9 cellular contexts compared by ENCODE assay signal in the genomic region with DNA sequence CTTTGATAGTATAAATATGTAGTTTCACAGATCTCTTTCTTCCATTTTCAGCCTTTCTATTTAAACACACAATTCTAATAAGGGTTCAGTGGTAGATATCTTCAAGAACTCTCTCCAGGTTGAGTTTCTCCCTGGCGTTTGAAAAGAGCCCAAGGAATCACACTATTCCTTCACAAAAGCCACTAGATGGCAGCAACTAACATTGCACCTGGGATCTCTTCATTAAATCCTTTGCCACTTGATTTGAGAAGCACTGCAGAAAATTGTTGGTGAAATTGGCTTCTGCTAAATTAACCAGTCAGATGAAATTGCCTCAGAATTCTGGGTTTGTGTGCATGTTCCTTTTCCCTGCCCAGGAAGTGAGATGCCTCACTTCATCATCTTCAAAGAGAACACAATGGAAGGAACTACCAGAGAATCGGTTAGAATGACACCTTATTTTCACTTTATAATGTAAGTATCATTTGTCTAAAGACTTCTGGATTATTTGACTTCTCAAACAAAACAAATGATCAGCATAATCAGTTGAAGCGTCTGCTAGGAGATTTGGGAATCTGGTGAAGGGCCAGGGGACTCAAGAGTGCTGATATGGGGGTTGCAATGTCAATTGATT. TPM values are rescaled to one million over a fixed set of nuclear protein-coding genes. Genes with fewer than 3 reads are reported as not detected.
DNase-seq lines count a peak whose midpoint lies in the region; ATAC-seq and TF ChIP-seq lines count a peak whose summit lies in the region.
"Had no signal": no experiment of that assay in that cellular context is flagged by ENCODE, and none has a peak within 500 bp of the region (broad histone marks: within the 10 kb centered on the region; RNA-seq: fewer than 3 reads in every experiment).

No MANE protein-coding gene starts in this region.

- H3K9me3 ChIP-seq in HEK293 (ENCODE audit: control insufficient read depth, insufficient read depth, low read depth, low read length) (no peaks in the 10 kb centered on the region), mesenchymal stem cell (ENCODE audit: control insufficient read depth, low read length) (no peaks in the 10 kb centered on the region)

- ATAC-seq in HG03469 (IDR thresholded peaks at IDR 0.05; ENCODE audit: unreplicated experiment) = no peak
- no peak for ATAC-seq in effector memory CD8-positive, alpha-beta T cell (replicated peaks)

- H4K91ac ChIP-seq in mesenchymal stem cell (ENCODE audit: low read length) = no peak overlapping the region

- no peak overlapping the region for H2BK12ac ChIP-seq in mesenchymal stem cell (ENCODE audit: low read length in 2 of 2)

- CTCF ChIA-PET in HEK293 (lab: Yijun Ruan, JAX) = interaction anchor here (0.7 to 1.4 kb wide), 6 partner anchors 314 to 586 kb away, joined by 3 to 6 read pairs (median 3); no protein-coding TSS in a partner anchor

- H2AFZ ChIP-seq in mesenchymal stem cell (ENCODE audit: low read depth, low read length) = no peak overlapping the region

- peaks cover 0 to 5% of the 10 kb centered on the region in 2 donors for H3K27me3 Mint-ChIP-seq in effector memory CD8-positive, alpha-beta T cell
- H3K27me3 Mint-ChIP-seq: dendritic cell treated with granulocyte-macrophage colony-stimulating factor and Interleukin-4, amounts not matched to agents 40 ng/mL and 50 ng/mL, for 4 days had no signal

- no peak overlapping the region for H4K8ac ChIP-seq in mesenchymal stem cell (ENCODE audit: low read length)

- no peak overlapping the region for H2BK5ac ChIP-seq in mesenchymal stem cell (ENCODE audit: low read depth, low read length, poor library complexity, severe bottlenecking)

- H2BK15ac ChIP-seq in mesenchymal stem cell (ENCODE audit: low read depth, poor library complexity, severe bottlenecking) = no peak overlapping the region

- no peak overlapping the region for H3K4ac ChIP-seq in mesenchymal stem cell (ENCODE audit: low read depth in 1 of 2, low read length in 2 of 2)

- H3K27me3 ChIP-seq in mesenchymal stem cell (ENCODE audit: control insufficient read depth in 1 of 2, insufficient read depth in 1 of 2, low read length in 2 of 2) = peaks cover 0 to 6% of the 10 kb centered on the region in 2 experiments

- H3K36me3 ChIP-seq in HEK293 (ENCODE audit: control insufficient read depth in 2 of 2, insufficient read depth in 1 of 2, low read length in 2 of 2) (no peaks in the 10 kb centered on the region), mesenchymal stem cell (ENCODE audit: control insufficient read depth in 1 of 2, insufficient read depth in 2 of 2, low read depth in 1 of 2, low read length in 2 of 2) (peaks cover 0 to 10% of the 10 kb centered on the region in 2 experiments)

- peak overlapping the region; percentile 90 for H2AK5ac ChIP-seq in mesenchymal stem cell (ENCODE audit: low read length, severe bottlenecking)

- no peak overlapping the region for H3K14ac ChIP-seq in mesenchymal stem cell (ENCODE audit: low read length in 2 of 2)

- no peak overlapping the region for H3K4me3 Mint-ChIP-seq in effector memory CD8-positive, alpha-beta T cell
- H3K4me3 Mint-ChIP-seq: dendritic cell treated with granulocyte-macrophage colony-stimulating factor and Interleukin-4, amounts not matched to agents 40 ng/mL and 50 ng/mL, for 4 days had no signal

- no peak overlapping the region for H2BK120ac ChIP-seq in mesenchymal stem cell (ENCODE audit: low read depth, low read length)

- TF ChIP-seq CTCF in HEK293 (tag by site-specific recombination; IDR thresholded peaks at IDR 0.05) (0 out of 2 replicates have a peak, but pooled peaks have one; percentile 20), choroid plexus epithelial cell (conservative IDR thresholded peaks at IDR 0.05; ENCODE audit: low read depth, low read length) (peak; percentile 78)

- no peak overlapping the region for H3K27ac ChIP-seq in HEK293 (ENCODE audit: extremely low read depth, low read depth, low read length)
- H3K27ac ChIP-seq in mesenchymal stem cell (ENCODE audit: low read length, poor library complexity, severe bottlenecking) = peak overlapping the region; percentile 92

- peak overlapping the region; percentile 72 for H3K9ac ChIP-seq in mesenchymal stem cell (ENCODE audit: low read length)

- H3K18ac ChIP-seq in mesenchymal stem cell (ENCODE audit: low read depth in 1 of 2, low read length in 2 of 2) = no peak overlapping the region

- H3K4me2 ChIP-seq in mesenchymal stem cell (ENCODE audit: low read length, poor library complexity, severe bottlenecking) = no peak overlapping the region

- H3K9me3 Mint-ChIP-seq in effector memory CD8-positive, alpha-beta T cell = no peaks in the 10 kb centered on the region
- H3K9me3 Mint-ChIP-seq: dendritic cell treated with granulocyte-macrophage colony-stimulating factor and Interleukin-4, amounts not matched to agents 40 ng/mL and 50 ng/mL, for 4 days had no signal

- no peaks in the 10 kb centered on the region for H3K4me1 Mint-ChIP-seq in effector memory CD8-positive, alpha-beta T cell (ENCODE audit: low read depth in 2 of 2)

- H3K4me1 ChIP-seq in HEK293 (ENCODE audit: control insufficient read depth, insufficient read depth, low read length) = peaks cover 2% of the 10 kb centered on the region; the same call in 1 of the 2 replicates
- H3K4me1 ChIP-seq in mesenchymal stem cell (ENCODE audit: control insufficient read depth, insufficient read depth, low read depth, low read length) = no peaks in the 10 kb centered on the region

- H3K36me3 Mint-ChIP-seq in effector memory CD8-positive, alpha-beta T cell (ENCODE audit: insufficient read depth) = no peaks in the 10 kb centered on the region

- POLR2A ChIA-PET in HEK293 (lab: Yijun Ruan, JAX) = no interaction called here

- peak; percentile 58 for DNase-seq in AG20443 (ENCODE audit: low spot score)
- peak; percentile 44 for DNase-seq in NCI-H446 treated with DMSO at 0.1 percent for 48 hours (lab: John Stamatoyannopoulos, UW)
- peak; percentile 72 for DNase-seq in choroid plexus epithelial cell (ENCODE audit: low read depth)
- peak; percentile 51 for DNase-seq in mesenchymal stem cell
- no peak for DNase-seq in GOT3 (lab: John Stamatoyannopoulos, UW)
- DNase-seq in effector memory CD8-positive, alpha-beta T cell = no peak

- 44% methylated on average over 2 of the region's 3 CpGs for WGBS in mesenchymal stem cell

- H3K27ac Mint-ChIP-seq in effector memory CD8-positive, alpha-beta T cell = no peak overlapping the region
- H3K27ac Mint-ChIP-seq: dendritic cell treated with granulocyte-macrophage colony-stimulating factor and Interleukin-4, amounts not matched to agents 40 ng/mL and 50 ng/mL, for 4 days had no signal

- no peak overlapping the region for H3K4me3 ChIP-seq in HEK293 (ENCODE audit: low read depth, low read length)
- no peak overlapping the region for H3K4me3 ChIP-seq in choroid plexus epithelial cell (ENCODE audit: low read depth, low read length)
- H3K4me3 ChIP-seq in mesenchymal stem cell (ENCODE audit: insufficient read depth in 1 of 2, low read depth in 1 of 2, low read length in 2 of 2) = peak overlapping the region in 1 of 2 experiments; percentile 48

- H3K23ac ChIP-seq in mesenchymal stem cell (ENCODE audit: low read length in 2 of 2) = no peak overlapping the region

- H3K79me1 ChIP-seq in mesenchymal stem cell (replicated peaks; ENCODE audit: low read length, poor library complexity, severe bottlenecking) = peaks cover 26% of the 10 kb centered on the region

TF ChIP-seq in HEK293, 187 proteins besides CTCF, POLR2A, EP300 and RAD21:
- TF ChIP-seq, protein P1, sequence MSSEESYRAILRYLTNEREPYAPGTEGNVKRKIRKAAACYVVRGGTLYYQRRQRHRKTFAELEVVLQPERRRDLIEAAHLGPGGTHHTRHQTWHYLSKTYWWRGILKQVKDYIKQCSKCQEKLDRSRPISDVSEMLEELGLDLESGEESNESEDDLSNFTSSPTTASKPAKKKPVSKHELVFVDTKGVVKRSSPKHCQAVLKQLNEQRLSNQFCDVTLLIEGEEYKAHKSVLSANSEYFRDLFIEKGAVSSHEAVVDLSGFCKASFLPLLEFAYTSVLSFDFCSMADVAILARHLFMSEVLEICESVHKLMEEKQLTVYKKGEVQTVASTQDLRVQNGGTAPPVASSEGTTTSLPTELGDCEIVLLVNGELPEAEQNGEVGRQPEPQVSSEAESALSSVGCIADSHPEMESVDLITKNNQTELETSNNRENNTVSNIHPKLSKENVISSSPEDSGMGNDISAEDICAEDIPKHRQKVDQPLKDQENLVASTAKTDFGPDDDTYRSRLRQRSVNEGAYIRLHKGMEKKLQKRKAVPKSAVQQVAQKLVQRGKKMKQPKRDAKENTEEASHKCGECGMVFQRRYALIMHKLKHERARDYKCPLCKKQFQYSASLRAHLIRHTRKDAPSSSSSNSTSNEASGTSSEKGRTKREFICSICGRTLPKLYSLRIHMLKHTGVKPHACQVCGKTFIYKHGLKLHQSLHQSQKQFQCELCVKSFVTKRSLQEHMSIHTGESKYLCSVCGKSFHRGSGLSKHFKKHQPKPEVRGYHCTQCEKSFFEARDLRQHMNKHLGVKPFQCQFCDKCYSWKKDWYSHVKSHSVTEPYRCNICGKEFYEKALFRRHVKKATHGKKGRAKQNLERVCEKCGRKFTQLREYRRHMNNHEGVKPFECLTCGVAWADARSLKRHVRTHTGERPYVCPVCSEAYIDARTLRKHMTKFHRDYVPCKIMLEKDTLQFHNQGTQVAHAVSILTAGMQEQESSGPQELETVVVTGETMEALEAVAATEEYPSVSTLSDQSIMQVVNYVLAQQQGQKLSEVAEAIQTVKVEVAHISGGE (tag by site-specific recombination; conservative IDR thresholded peaks at IDR 0.05; ENCODE audit: low read depth) = no peak
- TF ChIP-seq ZNF654 (tag by site-specific recombination; IDR thresholded peaks at IDR 0.05; ENCODE audit: low read depth) = peak; percentile 84
TF ChIP-seq in HEK293: peak in this region for 1.

RNA-seq across cellular contexts. Expression of gene CCDC198, which starts 6.8 kb away (rescaled TPM):
- not detected for polyA plus RNA-seq in mesenchymal stem cell (2013, experiment 1 of 2)
- polyA plus RNA-seq in mesenchymal stem cell (2013, experiment 2 of 2) = not detected

Comparison
In these comparisons a context has a peak if more than half of its experiments do, and no peak if none do; other contexts are left out.
1. DNase-seq: peak in AG20443 (single experiment), NCI-H446 treated with DMSO at 0.1 percent for 48 hours (single experiment), choroid plexus epithelial cell (single experiment) and mesenchymal stem cell (single experiment); none in GOT3 (single experiment) and effector memory CD8-positive, alpha-beta T cell (0 of 3).